ENCODE assay signal across 24 cellular contexts in genomic region chr3:10289785-10290355, GRCh38. TPM values are rescaled to one million over a fixed set of nuclear protein-coding genes. Genes with fewer than 3 reads are reported as not detected.
DNase-seq lines count a peak whose midpoint lies in the region; ATAC-seq, FAIRE-seq and TF ChIP-seq lines count a peak whose summit lies in the region.
"Had no signal": no experiment of that assay in that cellular context is flagged by ENCODE, and none has a peak within 500 bp of the region (broad histone marks: within the 10 kb centered on the region; RNA-seq: fewer than 3 reads in every experiment).

No MANE protein-coding gene starts in this region.

- H4K20me1 ChIP-seq in HepG2 (ENCODE audit: insufficient read depth, low read length) = no peaks in the 10 kb centered on the region

- no peak for ATAC-seq in HepG2
- no peak for ATAC-seq in right lobe of liver
- no peak for ATAC-seq in GM19452 (IDR thresholded peaks at IDR 0.05; ENCODE audit: unreplicated experiment)
- ATAC-seq: right cardiac atrium had no signal

- no peaks in the 10 kb centered on the region for H3K27me3 Mint-ChIP-seq in activated T-helper 2 cell treated with anti-CD3 and anti-CD28 coated beads, Interferon-gamma antibody, Interleukin-2, Interleukin-4, amounts not matched to agents 10 μg/mL and 5 μg/mL and 100 μg/mL, durations not matched to agents 14 hours and 24 hours and 36 hours (ENCODE audit: low read depth)
- H3K27me3 Mint-ChIP-seq: CD4-positive, CD25-positive, alpha-beta regulatory T cell had no signal

- FAIRE-seq in HepG2 (lab: Jason Lieb, UNC) = no peak
- FAIRE-seq: HTR-8/SVneo had no signal

- H3K27ac ChIP-seq in HepG2 (ENCODE audit: extremely low read length, insufficient read depth, low read length) = no peak overlapping the region
- no peak overlapping the region for H3K27ac ChIP-seq in right lobe of liver
- H3K27ac ChIP-seq: breast epithelium, colonic mucosa, upper lobe of left lung had no signal

- TF ChIP-seq CTCF in HepG2 (CRISPR knock-in tag; IDR thresholded peaks at IDR 0.05) (peak; percentile 39), right lobe of liver (IDR thresholded peaks at IDR 0.05) (no peak), foreskin fibroblast (IDR thresholded peaks at IDR 0.05; ENCODE audit: low read depth, low read length) (no peak)

- H3K9me3 Mint-ChIP-seq in activated T-helper 2 cell treated with anti-CD3 and anti-CD28 coated beads, Interferon-gamma antibody, Interleukin-2, Interleukin-4, amounts not matched to agents 10 μg/mL and 5 μg/mL and 100 μg/mL, durations not matched to agents 14 hours and 24 hours and 36 hours = no peaks in the 10 kb centered on the region
- H3K9me3 Mint-ChIP-seq: CD4-positive, CD25-positive, alpha-beta regulatory T cell had no signal

- H3K4me3 ChIP-seq in HepG2 (replicated peaks in 1 of 3; ENCODE audit: insufficient read depth in 1 of 3, low read depth in 2 of 3, low read length in 3 of 3) (no peak overlapping the region), right lobe of liver (no peak overlapping the region), foreskin fibroblast (ENCODE audit: low read depth in 1 of 2, low read length in 2 of 2) (no peak overlapping the region)
- H3K4me3 ChIP-seq: breast epithelium, colonic mucosa, upper lobe of left lung had no signal

- H3K36me3 Mint-ChIP-seq in activated T-helper 2 cell treated with anti-CD3 and anti-CD28 coated beads, Interferon-gamma antibody, Interleukin-2, Interleukin-4, amounts not matched to agents 10 μg/mL and 5 μg/mL and 100 μg/mL, durations not matched to agents 14 hours and 24 hours and 36 hours (ENCODE audit: low read depth) = peaks cover 73% of the 10 kb centered on the region

- H3K4me1 Mint-ChIP-seq in activated T-helper 2 cell treated with anti-CD3 and anti-CD28 coated beads, Interferon-gamma antibody, Interleukin-2, Interleukin-4, amounts not matched to agents 10 μg/mL and 5 μg/mL and 100 μg/mL, durations not matched to agents 14 hours and 24 hours and 36 hours (ENCODE audit: low read depth) = peaks cover 23% of the 10 kb centered on the region

- H3K36me3 ChIP-seq in HepG2 (replicated peaks in 1 of 2; ENCODE audit: control insufficient read depth in 1 of 2, insufficient read depth in 2 of 2, low read length in 2 of 2) (peaks cover 8 to 15% of the 10 kb centered on the region in 2 experiments; a peak in 4 of 5 replicates), right lobe of liver (peaks cover 0 to 11% (median 0%) of the 10 kb centered on the region in 4 donors)
- H3K36me3 ChIP-seq: breast epithelium, colonic mucosa had no signal

- POLR2A ChIA-PET in HepG2 (lab: Yijun Ruan, JAX) = interaction anchor here (1.1 to 1.6 kb wide), 4 partner anchors 10 to 42 kb away, joined by 3 to 7 read pairs (median 4); partner anchors contain the start of gene TATDN2

- H2AFZ ChIP-seq in HepG2 (ENCODE audit: low read length) = no peak overlapping the region

- TF ChIP-seq RAD21 in HepG2 (CRISPR knock-in tag; IDR thresholded peaks at IDR 0.05) = no peak

- H3K9me3 ChIP-seq in HepG2 (ENCODE audit: low read length) = no peaks in the 10 kb centered on the region
- no peaks in the 10 kb centered on the region for H3K9me3 ChIP-seq in right lobe of liver
- H3K9me3 ChIP-seq: breast epithelium, colonic mucosa, upper lobe of left lung had no signal

- DNase-seq in HepG2 (ENCODE audit: low spot score) (no peak), right lobe of liver (no peak), NCI-H524 treated with DMSO at 0.1 percent for 48 hours (lab: John Stamatoyannopoulos, UW) (peak; percentile 20), left kidney (ENCODE audit: low read depth, low spot score) (peak; percentile 74), foreskin fibroblast (no peak), NCI-H1694 (lab: John Stamatoyannopoulos, UW) (no peak)
- no peak for DNase-seq in activated T-helper 2 cell treated with anti-CD3 and anti-CD28 coated beads, Interferon-gamma antibody, Interleukin-2, Interleukin-4, amounts not matched to agents 10 μg/mL and 5 μg/mL and 100 μg/mL, durations not matched to agents 14 hours and 24 hours and 36 hours (ENCODE audit: low spot score)
- DNase-seq: activated CD4-positive, alpha-beta T cell treated with anti-CD3 and anti-CD28 coated beads, Interleukin-2, amount 50 U/mL, for 4 hours; activated CD8-positive, alpha-beta memory T cell treated with anti-CD3 and anti-CD28 coated beads, Interleukin-2, amount 50 U/mL, for 4 hours; CD4-positive, CD25-positive, alpha-beta regulatory T cell; colonic mucosa; DMS 273 treated with DMSO at 0.1 percent for 48 hours; GF-D8; kidney glomerular epithelial cell; NCI-H1092; NCI-H2029; right cardiac atrium had no signal

- no peak overlapping the region for H3K4me2 ChIP-seq in HepG2 (ENCODE audit: low read depth, low read length)

- H3K4me3 Mint-ChIP-seq in activated T-helper 2 cell treated with anti-CD3 and anti-CD28 coated beads, Interferon-gamma antibody, Interleukin-2, Interleukin-4, amounts not matched to agents 10 μg/mL and 5 μg/mL and 100 μg/mL, durations not matched to agents 14 hours and 24 hours and 36 hours (ENCODE audit: low read depth) = no peak overlapping the region
- H3K4me3 Mint-ChIP-seq: CD4-positive, CD25-positive, alpha-beta regulatory T cell had no signal

- TF ChIP-seq POLR2A in HepG2 (IDR thresholded peaks at IDR 0.05; ENCODE audit: insufficient read depth in 1 of 2, low read depth in 2 of 2, low read length in 2 of 2) (no peak), right lobe of liver (IDR thresholded peaks at IDR 0.05) (no peak)

- BruUV-seq in HepG2 (replicated peaks; lab: Mats Ljungman, UMichigan) = no TSS peak

- 89% methylated on average over 4 of the region's 9 CpGs for WGBS in HepG2 (ENCODE audit: low lambda C conversion rate)
- 87% methylated on average over 4 of the region's 9 CpGs for WGBS in right lobe of liver (ENCODE audit: insufficient coverage, low coverage, low lambda C conversion rate, missing lambda C conversion rate)

- H3K27me3 ChIP-seq in HepG2 (ENCODE audit: control insufficient read depth in 1 of 2, insufficient read depth in 2 of 2, low read length in 2 of 2) = no peaks in the 10 kb centered on the region
- H3K27me3 ChIP-seq in right lobe of liver = no peaks in the 10 kb centered on the region
- H3K27me3 ChIP-seq: breast epithelium, colonic mucosa, upper lobe of left lung had no signal

- H3K9ac ChIP-seq in HepG2 (ENCODE audit: insufficient read depth, low read depth, low read length) = no peak overlapping the region

- TF ChIP-seq EP300 in HepG2 (IDR thresholded peaks at IDR 0.05; ENCODE audit: low read depth in 2 of 2, low read length in 2 of 2) (no peak), HepG2 (CRISPR knock-in tag; IDR thresholded peaks at IDR 0.05; ENCODE audit: borderline replicate concordance) (no peak)

- H3K27ac Mint-ChIP-seq in activated T-helper 2 cell treated with anti-CD3 and anti-CD28 coated beads, Interferon-gamma antibody, Interleukin-2, Interleukin-4, amounts not matched to agents 10 μg/mL and 5 μg/mL and 100 μg/mL, durations not matched to agents 14 hours and 24 hours and 36 hours = no peak overlapping the region

- CTCF ChIA-PET in HepG2 (lab: Yijun Ruan, JAX; ENCODE audit: low intra/inter-chr PET ratio, low total read pairs) = no interaction called here

- H3K4me1 ChIP-seq in HepG2 (ENCODE audit: insufficient read depth, low read length) = peaks cover 34% of the 10 kb centered on the region
- H3K4me1 ChIP-seq in right lobe of liver = no peaks in the 10 kb centered on the region
- H3K4me1 ChIP-seq: colonic mucosa had no signal

- H3K79me2 ChIP-seq in HepG2 (ENCODE audit: insufficient read depth, low read length) = no peaks in the 10 kb centered on the region

- in situ Hi-C loops in HepG2 (cut with HindIII; ENCODE audit: extremely low pct_ligation_motif_present, low pct_unique_long_range_greater_than_20kb) = no loop called here

- intact Hi-C loops in HepG2 (cut with micrococcal nuclease; ENCODE audit: unreplicated experiment) (no loop called here), right lobe of liver (cut with DNase I) (no loop called here)
- intact Hi-C loops in activated T-helper 2 cell treated with anti-CD3 and anti-CD28 coated beads, Interferon-gamma antibody, Interleukin-2, Interleukin-4, amounts not matched to agents 10 μg/mL and 5 μg/mL and 100 μg/mL, durations not matched to agents 14 hours and 24 hours and 36 hours (cut with micrococcal nuclease) = loop anchor here (10.0 kb wide), 1 partner anchor 355 kb away; the partner anchor contains the start of gene CRELD1

RNA-seq across cellular contexts. Expression of gene GHRL, which starts 2.9 kb away (rescaled TPM):
- total RNA-seq in HepG2 (2016; rRNA removed; fragmentation: Illumina TruSeq; extraction: Trizol) = 0.09 TPM in 1 of 2 replicates, not detected in the other
- total RNA-seq in HepG2 (2016; cell fraction: cytosol; rRNA removed; fragmentation: Illumina TruSeq; extraction: Trizol; ENCODE audit: low read depth) = 0.71 TPM in 1 of 2 replicates, not detected in the other
- 0.22 TPM in 1 of 2 replicates, not detected in the other for total RNA-seq in HepG2 (2016; cell fraction: insoluble cytoplasmic fraction; rRNA removed; fragmentation: Illumina TruSeq; extraction: Trizol)
- total RNA-seq in HepG2 (2016; cell fraction: membrane; rRNA removed; fragmentation: Illumina TruSeq; extraction: Trizol) = not detected in 2 replicates
- not detected in 2 replicates for total RNA-seq in HepG2 (2016; cell fraction: nucleus; rRNA removed; fragmentation: Illumina TruSeq; extraction: Trizol)
- polyA plus RNA-seq in HepG2 (2011; rRNA removed) = not detected in 2 replicates
- not detected in 2 replicates for polyA plus RNA-seq in HepG2 (2011; cell fraction: cytosol; rRNA removed)
- 0.19 and 0.24 TPM in 2 replicates for polyA plus RNA-seq in HepG2 (2011; cell fraction: nucleus; rRNA removed)
- polyA plus RNA-seq in HepG2 (2012) = 0.59 TPM in 1 of 2 replicates, not detected in the other
- not detected in 2 replicates for polyA plus RNA-seq in HepG2 (2016; cell fraction: cytosol; fragmentation: Illumina TruSeq; extraction: Trizol; ENCODE audit: low read depth)
- polyA plus RNA-seq in HepG2 (2016; cell fraction: insoluble cytoplasmic fraction; fragmentation: Illumina TruSeq; extraction: Trizol; ENCODE audit: low read depth) = not detected in 2 replicates
- not detected in 2 replicates for polyA plus RNA-seq in HepG2 (2016; cell fraction: membrane; fragmentation: Illumina TruSeq; extraction: Trizol; ENCODE audit: low read depth)
- 0.80 and 2.1 TPM in 2 replicates for polyA plus RNA-seq in HepG2 (2016; cell fraction: nucleus; fragmentation: Illumina TruSeq; extraction: Trizol; ENCODE audit: insufficient read depth, low read depth)
- polyA minus RNA-seq in HepG2 (2011; rRNA and poly(A)+ RNA removed; ENCODE audit: low replicate concordance) = 0.21 TPM in 1 of 2 replicates, not detected in the other
- polyA minus RNA-seq in HepG2 (2011; cell fraction: cytosol; rRNA and poly(A)+ RNA removed) = not detected in 2 replicates
- 0.87 TPM in 1 of 2 replicates, not detected in the other for polyA minus RNA-seq in HepG2 (2011; cell fraction: nucleus; rRNA and poly(A)+ RNA removed)
- under 1 TPM in 2 of 6 experiments, not detected in 4; 0.32 to 0.43 TPM for total RNA-seq in right lobe of liver
- 0.98 and 2.1 TPM in 2 replicates for total RNA-seq in activated T-helper 2 cell treated with anti-CD3 and anti-CD28 coated beads, Interferon-gamma antibody, Interleukin-2, Interleukin-4, amounts not matched to agents 10 μg/mL and 5 μg/mL and 100 μg/mL, durations not matched to agents 14 hours and 24 hours and 36 hours
- total RNA-seq: myocyte, NCI-H460, right cardiac atrium, RPMI7951 had no signal

RNA-seq across cellular contexts. Expression of gene SEC13, which starts 31.0 kb away (rescaled TPM):
- total RNA-seq in HepG2 (2016; rRNA removed; fragmentation: Illumina TruSeq; extraction: Trizol) (391 and 418 TPM in 2 replicates), right lobe of liver (10 to 100 TPM; 49.1 to 74.7 (median 64.4) TPM)
- 232 and 239 TPM in 2 replicates for total RNA-seq in HepG2 (2016; cell fraction: cytosol; rRNA removed; fragmentation: Illumina TruSeq; extraction: Trizol; ENCODE audit: low read depth)
- 366 and 400 TPM in 2 replicates for total RNA-seq in HepG2 (2016; cell fraction: insoluble cytoplasmic fraction; rRNA removed; fragmentation: Illumina TruSeq; extraction: Trizol)
- 335 TPM in 2 replicates for total RNA-seq in HepG2 (2016; cell fraction: membrane; rRNA removed; fragmentation: Illumina TruSeq; extraction: Trizol)
- 176 and 181 TPM in 2 replicates for total RNA-seq in HepG2 (2016; cell fraction: nucleus; rRNA removed; fragmentation: Illumina TruSeq; extraction: Trizol)
- polyA plus RNA-seq in HepG2 (2011; rRNA removed) = 266 and 288 TPM in 2 replicates
- 264 and 374 TPM in 2 replicates for polyA plus RNA-seq in HepG2 (2011; cell fraction: cytosol; rRNA removed)
- 204 and 219 TPM in 2 replicates for polyA plus RNA-seq in HepG2 (2011; cell fraction: nucleus; rRNA removed)
- polyA plus RNA-seq in HepG2 (2012) = 224 and 231 TPM in 2 replicates
- 171 and 195 TPM in 2 replicates for polyA plus RNA-seq in HepG2 (2016; cell fraction: cytosol; fragmentation: Illumina TruSeq; extraction: Trizol; ENCODE audit: low read depth)
- 327 and 374 TPM in 2 replicates for polyA plus RNA-seq in HepG2 (2016; cell fraction: insoluble cytoplasmic fraction; fragmentation: Illumina TruSeq; extraction: Trizol; ENCODE audit: low read depth)
- 204 and 212 TPM in 2 replicates for polyA plus RNA-seq in HepG2 (2016; cell fraction: membrane; fragmentation: Illumina TruSeq; extraction: Trizol; ENCODE audit: low read depth)
- polyA plus RNA-seq in HepG2 (2016; cell fraction: nucleus; fragmentation: Illumina TruSeq; extraction: Trizol; ENCODE audit: insufficient read depth, low read depth) = 222 and 239 TPM in 2 replicates
- polyA minus RNA-seq in HepG2 (2011; rRNA and poly(A)+ RNA removed; ENCODE audit: low replicate concordance) = 289 and 526 TPM in 2 replicates
- polyA minus RNA-seq in HepG2 (2011; cell fraction: cytosol; rRNA and poly(A)+ RNA removed) = 174 and 198 TPM in 2 replicates
- polyA minus RNA-seq in HepG2 (2011; cell fraction: nucleus; rRNA and poly(A)+ RNA removed) = 192 and 208 TPM in 2 replicates
- 133 and 136 TPM in 2 replicates for total RNA-seq in activated T-helper 2 cell treated with anti-CD3 and anti-CD28 coated beads, Interferon-gamma antibody, Interleukin-2, Interleukin-4, amounts not matched to agents 10 μg/mL and 5 μg/mL and 100 μg/mL, durations not matched to agents 14 hours and 24 hours and 36 hours

RNA-seq across cellular contexts. Expression of gene TATDN2, which starts 41.6 kb away (rescaled TPM):
- total RNA-seq in HepG2 (2016; rRNA removed; fragmentation: Illumina TruSeq; extraction: Trizol) = 21.9 and 23.9 TPM in 2 replicates
- 6.6 and 7.4 TPM in 2 replicates for total RNA-seq in HepG2 (2016; cell fraction: cytosol; rRNA removed; fragmentation: Illumina TruSeq; extraction: Trizol; ENCODE audit: low read depth)
- total RNA-seq in HepG2 (2016; cell fraction: insoluble cytoplasmic fraction; rRNA removed; fragmentation: Illumina TruSeq; extraction: Trizol) = 20.1 and 20.5 TPM in 2 replicates
- total RNA-seq in HepG2 (2016; cell fraction: membrane; rRNA removed; fragmentation: Illumina TruSeq; extraction: Trizol) = 26.1 and 26.9 TPM in 2 replicates
- 23.9 and 28.8 TPM in 2 replicates for total RNA-seq in HepG2 (2016; cell fraction: nucleus; rRNA removed; fragmentation: Illumina TruSeq; extraction: Trizol)
- 12.1 and 17.1 TPM in 2 replicates for polyA plus RNA-seq in HepG2 (2011; rRNA removed)
- polyA plus RNA-seq in HepG2 (2011; cell fraction: cytosol; rRNA removed) = 12.0 and 14.6 TPM in 2 replicates
- polyA plus RNA-seq in HepG2 (2011; cell fraction: nucleus; rRNA removed) = 28.5 and 29.0 TPM in 2 replicates
- polyA plus RNA-seq in HepG2 (2012) = 21.4 and 21.6 TPM in 2 replicates
- 7.7 and 8.7 TPM in 2 replicates for polyA plus RNA-seq in HepG2 (2016; cell fraction: cytosol; fragmentation: Illumina TruSeq; extraction: Trizol; ENCODE audit: low read depth)
- 25.2 and 26.4 TPM in 2 replicates for polyA plus RNA-seq in HepG2 (2016; cell fraction: insoluble cytoplasmic fraction; fragmentation: Illumina TruSeq; extraction: Trizol; ENCODE audit: low read depth)
- polyA plus RNA-seq in HepG2 (2016; cell fraction: membrane; fragmentation: Illumina TruSeq; extraction: Trizol; ENCODE audit: low read depth) = 25.5 and 26.0 TPM in 2 replicates
- 29.9 and 30.2 TPM in 2 replicates for polyA plus RNA-seq in HepG2 (2016; cell fraction: nucleus; fragmentation: Illumina TruSeq; extraction: Trizol; ENCODE audit: insufficient read depth, low read depth)
- 33.5 and 56.4 TPM in 2 replicates for polyA minus RNA-seq in HepG2 (2011; rRNA and poly(A)+ RNA removed; ENCODE audit: low replicate concordance)
- polyA minus RNA-seq in HepG2 (2011; cell fraction: cytosol; rRNA and poly(A)+ RNA removed) = 8.4 and 9.5 TPM in 2 replicates
- 60.3 and 66.9 TPM in 2 replicates for polyA minus RNA-seq in HepG2 (2011; cell fraction: nucleus; rRNA and poly(A)+ RNA removed)
- total RNA-seq in right lobe of liver = 10 to 100 TPM in 3 of 6 experiments, 1 to 10 TPM in 3; 7.2 to 13.4 (median 10.1) TPM
- total RNA-seq in activated T-helper 2 cell treated with anti-CD3 and anti-CD28 coated beads, Interferon-gamma antibody, Interleukin-2, Interleukin-4, amounts not matched to agents 10 μg/mL and 5 μg/mL and 100 μg/mL, durations not matched to agents 14 hours and 24 hours and 36 hours = 64.9 and 65.6 TPM in 2 replicates

Comparison
In these comparisons a context has a peak if more than half of its experiments do, and no peak if none do; other contexts are left out.
1. DNase-seq: peak in NCI-H524 treated with DMSO at 0.1 percent for 48 hours (single experiment) and left kidney (single experiment); none in HepG2 (single experiment), right lobe of liver (0 of 3), activated T-helper 2 cell treated with anti-CD3 and anti-CD28 coated beads, Interferon-gamma antibody, Interleukin-2, Interleukin-4, amounts not matched to agents 10 μg/mL and 5 μg/mL and 100 μg/mL, durations not matched to agents 14 hours and 24 hours and 36 hours (single experiment), foreskin fibroblast (0 of 2) and NCI-H1694 (single experiment).